In genomic region chr2:109144721-109145120, GRCh38 we compare ENCODE assay signal across 27 cellular contexts. TPM values are rescaled to one million over a fixed set of nuclear protein-coding genes. Genes with fewer than 3 reads are reported as not detected.
DNase-seq lines count a peak whose midpoint lies in the region; ATAC-seq, FAIRE-seq and TF ChIP-seq lines count a peak whose summit lies in the region.
"Had no signal": no experiment of that assay in that cellular context is flagged by ENCODE, and none has a peak within 500 bp of the region (broad histone marks: within the 10 kb centered on the region; RNA-seq: fewer than 3 reads in every experiment).

No MANE protein-coding gene starts in this region.

- intact Hi-C loops in kidney (cut with DNase I) = no loop called here

- TF ChIP-seq CTCF in DND-41 (IDR thresholded peaks at IDR 0.05; ENCODE audit: borderline replicate concordance, extremely low read depth, low read length, poor library complexity, severe bottlenecking) (no peak), neural progenitor cell (IDR thresholded peaks at IDR 0.05) (no peak), kidney (IDR thresholded peaks at IDR 0.05; ENCODE audit: borderline replicate concordance, extremely low read depth, insufficient read depth) (no peak)

- H3K4me3 ChIP-seq in DND-41 (ENCODE audit: low read depth in 1 of 2, low read length in 2 of 2) (no peak overlapping the region), neural progenitor cell (no peak overlapping the region), kidney (ENCODE audit: low read length in 2 of 2) (no peak overlapping the region)
- H3K4me3 ChIP-seq: A549, breast epithelium, hepatocyte, mucosa of descending colon, spleen, thoracic aorta, uterus had no signal

- H3K36me3 Mint-ChIP-seq in activated CD8-positive, alpha-beta T cell treated with anti-CD3 and anti-CD28 coated beads, Interleukin-2, amount 10 ng/mL, durations not matched to agents 7 days and 5 days (ENCODE audit: low read depth) = no peaks in the 10 kb centered on the region
- H3K36me3 Mint-ChIP-seq in neural progenitor cell = peaks cover 3% of the 10 kb centered on the region

- no peaks in the 10 kb centered on the region for H3F3A ChIP-seq in neural progenitor cell (ENCODE audit: low read depth)

- H3K4me2 ChIP-seq in DND-41 (ENCODE audit: insufficient read depth, low read length) (no peak overlapping the region), neural progenitor cell (no peak overlapping the region)
- H3K4me2 ChIP-seq: A549, hepatocyte had no signal

- no peaks in the 10 kb centered on the region for H3K36me3 ChIP-seq in DND-41 (ENCODE audit: insufficient read depth, low read length)
- H3K36me3 ChIP-seq in neural progenitor cell = no peaks in the 10 kb centered on the region
- no peaks in the 10 kb centered on the region for H3K36me3 ChIP-seq in kidney (ENCODE audit: control insufficient read depth in 1 of 2, insufficient read depth in 2 of 2, low read length in 2 of 2)
- H3K36me3 ChIP-seq: breast epithelium, spleen, thoracic aorta, uterus had no signal

- peak; percentile 19 for DNase-seq in activated CD4-positive, alpha-beta T cell treated with anti-CD3 and anti-CD28 coated beads, Interleukin-2, amount 50 U/mL, for 1 hour
- no peak for DNase-seq in activated CD4-positive, alpha-beta T cell treated with anti-CD3 and anti-CD28 coated beads for 48 hours
- no peak for DNase-seq in DND-41
- DNase-seq in activated CD8-positive, alpha-beta T cell treated with anti-CD3 and anti-CD28 coated beads, Interleukin-2, amount 10 ng/mL, durations not matched to agents 7 days and 5 days = no peak
- DNase-seq in neural progenitor cell (ENCODE audit: low spot score) = no peak
- no peak for DNase-seq in kidney
- DNase-seq in NCI-H345 (lab: John Stamatoyannopoulos, UW) = no peak
- DNase-seq: activated CD8-positive, alpha-beta memory T cell treated with anti-CD3 and anti-CD28 coated beads, Interleukin-2, amount 50 U/mL, for 4 hours; activated naive CD4-positive, alpha-beta T cell treated with anti-CD3 and anti-CD28 coated beads, Interleukin-2, amount 50 U/mL, for 16 hours; mucosa of descending colon; NCI-H146; NCI-H226; NCI-H69; posterior cingulate gyrus; right cardiac atrium; SHP77 treated with DMSO at 0.1 percent for 48 hours; spleen; stimulated activated CD4-positive, alpha-beta T cell treated with anti-CD3 and anti-CD28 coated beads, Interleukin-2, amount 100 ng/mL, for 24 hours; stimulated activated naive CD8-positive, alpha-beta T cell treated with anti-CD3 and anti-CD28 coated beads, Interleukin-15, Interleukin-2, amounts not matched to agents 100 U/mL and 50 U/mL, for 24 hours; uterus had no signal

- H3K9me3 ChIP-seq in DND-41 (ENCODE audit: insufficient read depth, low read length, severe bottlenecking) (no peaks in the 10 kb centered on the region), neural progenitor cell (ENCODE audit: low read depth) (no peaks in the 10 kb centered on the region), kidney (ENCODE audit: control insufficient read depth in 1 of 2, low read length in 2 of 2) (no peaks in the 10 kb centered on the region)
- H3K9me3 ChIP-seq: A549, breast epithelium, mucosa of descending colon, spleen, thoracic aorta, uterus had no signal

- H3K79me2 ChIP-seq in DND-41 (ENCODE audit: insufficient read depth, low read length) (no peaks in the 10 kb centered on the region), neural progenitor cell (ENCODE audit: low read depth) (no peaks in the 10 kb centered on the region)
- H3K79me2 ChIP-seq: hepatocyte had no signal

- peaks cover 2% of the 10 kb centered on the region for H3K27me3 Mint-ChIP-seq in activated CD8-positive, alpha-beta T cell treated with anti-CD3 and anti-CD28 coated beads, Interleukin-2, amount 10 ng/mL, durations not matched to agents 7 days and 5 days (ENCODE audit: low read depth)
- peaks cover 4% of the 10 kb centered on the region for H3K27me3 Mint-ChIP-seq in neural progenitor cell (ENCODE audit: insufficient read depth, low read depth)

- CTCF ChIA-PET in activated CD8-positive, alpha-beta T cell treated with anti-CD3 and anti-CD28 coated beads, Interleukin-2, amount 10 ng/mL, durations not matched to agents 7 days and 5 days (lab: Charles Lee) = interaction anchor here (1.0 kb wide), 1 partner anchor 366 kb away, joined by 3 read pairs; no protein-coding TSS in a partner anchor

- H3K9me3 Mint-ChIP-seq in activated CD8-positive, alpha-beta T cell treated with anti-CD3 and anti-CD28 coated beads, Interleukin-2, amount 10 ng/mL, durations not matched to agents 7 days and 5 days (ENCODE audit: insufficient read depth) = no peaks in the 10 kb centered on the region
- no peaks in the 10 kb centered on the region for H3K9me3 Mint-ChIP-seq in neural progenitor cell
- H3K9me3 Mint-ChIP-seq: activated T-helper 17 cell treated with anti-CD3 and anti-CD28 coated beads, Interleukin-2, amount 50 U/mL, for 72 hours had no signal

- H3K27me3 ChIP-seq in DND-41 (ENCODE audit: insufficient read depth, low read length, poor library complexity) (peaks cover 20% of the 10 kb centered on the region), neural progenitor cell (no peaks in the 10 kb centered on the region)
- H3K27me3 ChIP-seq: breast epithelium, hepatocyte, spleen, uterus had no signal

- H2AFZ ChIP-seq in DND-41 (ENCODE audit: low read depth, low read length) (no peak overlapping the region), neural progenitor cell (replicated peaks) (no peak overlapping the region)
- H2AFZ ChIP-seq: hepatocyte had no signal

- H3K9ac ChIP-seq in DND-41 (ENCODE audit: low read depth, low read length) (no peak overlapping the region), neural progenitor cell (no peak overlapping the region), kidney (ENCODE audit: low read length in 2 of 2) (no peak overlapping the region)

- H3K27ac ChIP-seq in DND-41 (ENCODE audit: low read length) (no peak overlapping the region), neural progenitor cell (no peak overlapping the region), kidney (ENCODE audit: low read depth in 2 of 2, low read length in 2 of 2) (no peak overlapping the region)
- H3K27ac ChIP-seq: A549, breast epithelium, hepatocyte, spleen, thoracic aorta, uterus had no signal

- ATAC-seq in DND-41 (ENCODE audit: insufficient read depth, low read depth) (0 out of 3 replicates have a peak, but pooled peaks have one; percentile 34), HG03196 (IDR thresholded peaks at IDR 0.05; ENCODE audit: unreplicated experiment) (no peak)
- ATAC-seq in activated CD8-positive, alpha-beta T cell treated with anti-CD3 and anti-CD28 coated beads, Interleukin-2, amount 10 ng/mL, durations not matched to agents 7 days and 5 days = peak; percentile 26
- ATAC-seq: A549; stimulated activated naive CD8-positive, alpha-beta T cell treated with anti-CD3 and anti-CD28 coated beads, Interleukin-15, Interleukin-2, amounts not matched to agents 100 U/mL and 50 U/mL, for 24 hours had no signal

- H4K20me1 ChIP-seq in DND-41 (ENCODE audit: insufficient read depth, low read length) = no peaks in the 10 kb centered on the region
- no peaks in the 10 kb centered on the region for H4K20me1 ChIP-seq in neural progenitor cell (ENCODE audit: low read depth)

- POLR2A ChIA-PET in activated CD8-positive, alpha-beta T cell treated with anti-CD3 and anti-CD28 coated beads, Interleukin-2, amount 10 ng/mL, durations not matched to agents 7 days and 5 days (lab: Charles Lee) = no interaction called here

- peaks cover 25% of the 10 kb centered on the region for H3K4me1 Mint-ChIP-seq in activated CD8-positive, alpha-beta T cell treated with anti-CD3 and anti-CD28 coated beads, Interleukin-2, amount 10 ng/mL, durations not matched to agents 7 days and 5 days (ENCODE audit: low read depth)
- peaks cover 16% of the 10 kb centered on the region for H3K4me1 Mint-ChIP-seq in neural progenitor cell

- H3K27ac Mint-ChIP-seq in activated CD8-positive, alpha-beta T cell treated with anti-CD3 and anti-CD28 coated beads, Interleukin-2, amount 10 ng/mL, durations not matched to agents 7 days and 5 days = no peak overlapping the region
- H3K27ac Mint-ChIP-seq in neural progenitor cell = peak overlapping the region; percentile 53
- H3K27ac Mint-ChIP-seq: activated CD4-positive, alpha-beta T cell treated with anti-CD3 and anti-CD28 coated beads for 36 hours had no signal

- H3K4me1 ChIP-seq in DND-41 (ENCODE audit: insufficient read depth, low read length) (no peaks in the 10 kb centered on the region), neural progenitor cell (no peaks in the 10 kb centered on the region), kidney (ENCODE audit: control insufficient read depth in 1 of 2, insufficient read depth in 1 of 2, low read depth in 1 of 2, low read length in 2 of 2) (no peaks in the 10 kb centered on the region)
- H3K4me1 ChIP-seq: A549, breast epithelium, uterus had no signal

- FAIRE-seq in kidney (lab: Jason Lieb, UNC) = no peak
- FAIRE-seq: A549 had no signal

- no peak overlapping the region for H3K4me3 Mint-ChIP-seq in activated CD8-positive, alpha-beta T cell treated with anti-CD3 and anti-CD28 coated beads, Interleukin-2, amount 10 ng/mL, durations not matched to agents 7 days and 5 days
- H3K4me3 Mint-ChIP-seq in neural progenitor cell = no peak overlapping the region
- H3K4me3 Mint-ChIP-seq: activated CD4-positive, alpha-beta T cell treated with anti-CD3 and anti-CD28 coated beads for 36 hours had no signal

RNA-seq across cellular contexts. Expression of gene SH3RF3, which starts 15.7 kb away (rescaled TPM):
- under 1 TPM in 1 of 2 experiments, not detected in 1; 0.10 TPM for total RNA-seq in activated CD8-positive, alpha-beta T cell treated with anti-CD3 and anti-CD28 coated beads, Interleukin-2, amount 10 ng/mL, durations not matched to agents 7 days and 5 days
- total RNA-seq in neural progenitor cell (ENCODE audit: low replicate concordance) = 0.28 TPM in 2 replicates
- total RNA-seq in kidney = 10.7 TPM
- polyA plus RNA-seq in kidney (ENCODE audit: insufficient read depth, low read depth, low replicate concordance) = 1.7 TPM
